21 cellular contexts compared by ENCODE assay signal in genomic region chr18:9429662-9429993, GRCh38. TPM values are rescaled to one million over a fixed set of nuclear protein-coding genes. Genes with fewer than 3 reads are reported as not detected.
A peak's percentile ranks its signal among the peaks of the same experiment; 100 is the strongest.
DNase-seq lines count a peak whose midpoint lies in the region; TF ChIP-seq lines count a peak whose summit lies in the region.
"Had no signal": no experiment of that assay in that cellular context is flagged by ENCODE, and none has a peak within 500 bp of the region (broad histone marks: within the 10 kb centered on the region; RNA-seq: fewer than 3 reads in every experiment).

No MANE protein-coding gene starts in this region.

- no peak for TF ChIP-seq CTCF in AG10803 (conservative IDR thresholded peaks at IDR 0.05; ENCODE audit: low read length)
- TF ChIP-seq CTCF in VCaP (conservative IDR thresholded peaks at IDR 0.05), result no peak
- no peak for TF ChIP-seq CTCF in esophagus squamous epithelium (IDR thresholded peaks at IDR 0.05)
- TF ChIP-seq CTCF in uterus (IDR thresholded peaks at IDR 0.05), result no peak

- TF ChIP-seq POLR2A in esophagus squamous epithelium (IDR thresholded peaks at IDR 0.05), result no peak
- TF ChIP-seq POLR2A in uterus (IDR thresholded peaks at IDR 0.05), result no peak

- no peaks in the 10 kb centered on the region for H3K36me3 ChIP-seq in esophagus squamous epithelium
- H3K36me3 ChIP-seq in uterus, result no peaks in the 10 kb centered on the region
- H3K36me3 ChIP-seq: ovary, sigmoid colon had no signal

- H3K27me3 ChIP-seq in esophagus squamous epithelium (no peaks in the 10 kb centered on the region), uterus (no peaks in the 10 kb centered on the region)
- H3K27me3 ChIP-seq: ovary, sigmoid colon had no signal

- no peak overlapping the region for H3K4me3 ChIP-seq in AG10803 (ENCODE audit: low read length)
- H3K4me3 ChIP-seq in esophagus squamous epithelium, result no peak overlapping the region
- no peak overlapping the region for H3K4me3 ChIP-seq in uterus
- H3K4me3 ChIP-seq: ovary, sigmoid colon had no signal

- no peaks in the 10 kb centered on the region for H3K9me3 ChIP-seq in esophagus squamous epithelium
- H3K9me3 ChIP-seq in uterus, result no peaks in the 10 kb centered on the region
- H3K9me3 ChIP-seq: ovary, sigmoid colon had no signal

- H3K27ac ChIP-seq in VCaP (peak overlapping the region; percentile 88), esophagus squamous epithelium (peak overlapping the region in 3 of 4 donors; percentile 64 to 79 (median 65)), uterus (no peak overlapping the region)
- H3K27ac ChIP-seq: ovary had no signal

- 48 to 52% methylated on average over 3 of the region's 3 CpGs for WGBS in esophagus squamous epithelium, 2 donors

- peaks cover 0 to 49% (median 10%) of the 10 kb centered on the region in 3 donors for H3K4me1 ChIP-seq in esophagus squamous epithelium
- H3K4me1 ChIP-seq in uterus, result no peaks in the 10 kb centered on the region

- DNase-seq in AG10803 (ENCODE audit: low read depth), result peak; percentile 92
- DNase-seq in esophagus squamous epithelium (lab: John Stamatoyannopoulos, UW), result no peak
- DNase-seq in pons (ENCODE audit: low spot score), result peak; percentile 18
- DNase-seq in islet precursor cell, result no peak
- DNase-seq in NCI-H2171 treated with DMSO at 0.1 percent for 48 hours (lab: John Stamatoyannopoulos, UW), result no peak
- DNase-seq in NCI-H1436 treated with DMSO at 0.1 percent for 48 hours (lab: John Stamatoyannopoulos, UW), result no peak
- no peak for DNase-seq in uterus
- DNase-seq: activated CD4-positive, alpha-beta T cell treated with anti-CD3 and anti-CD28 coated beads for 1 hour; activated naive CD8-positive, alpha-beta T cell treated with anti-CD3 and anti-CD28 coated beads, Interleukin-2, amount 50 U/mL, for 24 hours; CD8-positive, alpha-beta memory T cell; DND-41; KG1; mesendoderm; natural killer cell; NCI-H1092 treated with DMSO at 0.1 percent for 48 hours; NCI-H524; ovary; stimulated activated CD4-positive, alpha-beta T cell treated with anti-CD3 and anti-CD28 coated beads, Interleukin-1b, Interleukin-23, amount 100 ng/mL, for 48 hours; stimulated activated naive CD4-positive, alpha-beta T cell treated with Interleukin-2 at 50 U/mL for 16 hours had no signal

- intact Hi-C loops in esophagus squamous epithelium (cut with DNase I), result no loop called here
- intact Hi-C loops in uterus (cut with DNase I; ENCODE audit: low total_unique reads), result no loop called here

RNA-seq across cellular contexts. Expression of gene RALBP1, which starts 45.7 kb away (rescaled TPM):
- total RNA-seq in esophagus squamous epithelium, result 100 to 1,000 TPM in 1 of 4 donors, 10 to 100 TPM in 3; 74.0 to 105 (median 84.1) TPM
- 10 to 100 TPM; 18.8 to 67.8 (median 30.0) TPM for total RNA-seq in uterus

Comparison
In these comparisons a context has a peak if more than half of its experiments do, and no peak if none do; other contexts are left out.
1. DNase-seq: peak in AG10803 (single experiment) and pons (single experiment); none in esophagus squamous epithelium (single experiment), islet precursor cell (single experiment), NCI-H2171 treated with DMSO at 0.1 percent for 48 hours (single experiment), NCI-H1436 treated with DMSO at 0.1 percent for 48 hours (single experiment) and uterus (0 of 2).
2. H3K27ac ChIP-seq: peak in VCaP (single experiment) and esophagus squamous epithelium (3 of 4); none in uterus (0 of 2).